ENCODE assay signal across 1 cellular context in genomic region chr19:13962738-13963602, GRCh38.
TF ChIP-seq lines count a peak whose summit lies in the region.

No MANE protein-coding gene starts in this region.

TF ChIP-seq in SK-N-SH treated with all-trans-retinoic acid at 6 μM for 48 hours, 23 proteins besides CTCF, POLR2A, EP300 and RAD21 (continued from another document):
- no peak for TF ChIP-seq TSHZ2 (CRISPR knock-in tag; IDR thresholded peaks at IDR 0.05)
